Comparison of ENCODE assay signal across 9 cellular contexts in the genomic region with DNA sequence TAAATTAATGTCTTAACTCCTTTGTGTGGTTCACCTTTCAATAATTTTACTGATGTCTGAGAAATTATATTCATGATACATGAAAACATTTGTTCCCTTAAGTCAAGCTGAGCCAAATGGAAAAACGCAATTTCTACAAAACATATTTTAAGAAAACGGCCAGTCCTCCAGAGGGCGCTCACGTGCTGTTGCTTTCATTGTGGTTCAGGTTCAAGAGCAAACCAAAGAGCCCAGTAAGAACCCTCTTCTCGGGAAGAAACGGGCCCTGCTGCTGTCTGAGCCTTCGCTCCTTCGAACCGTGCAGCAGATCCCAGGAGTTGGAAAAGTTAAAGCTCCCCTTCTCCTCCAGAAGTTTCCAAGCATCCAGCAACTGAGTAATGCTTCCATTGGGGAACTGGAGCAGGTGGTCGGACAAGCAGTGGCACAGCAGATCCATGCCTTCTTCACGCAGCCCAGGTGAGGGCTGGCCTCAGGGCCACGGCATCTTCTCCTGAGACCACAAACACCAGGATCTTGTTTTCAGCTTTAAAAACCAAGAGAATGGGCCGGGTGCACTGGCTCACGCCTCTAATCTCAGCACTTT. TPM values are rescaled to one million over a fixed set of nuclear protein-coding genes. Genes with fewer than 3 reads are reported as not detected.
A peak's percentile ranks its signal among the peaks of the same experiment; 100 is the strongest.
DNase-seq lines count a peak whose midpoint lies in the region; ATAC-seq and TF ChIP-seq lines count a peak whose summit lies in the region.
"Had no signal": no experiment of that assay in that cellular context is flagged by ENCODE, and none has a peak within 500 bp of the region (broad histone marks: within the 10 kb centered on the region; RNA-seq: fewer than 3 reads in every experiment).

No MANE protein-coding gene starts in this region.

- no peak overlapping the region for H3K4me3 Mint-ChIP-seq in activated T-cell treated with anti-CD3 and anti-CD28 coated beads, Interleukin-2, amount 50 U/mL, for 72 hours
- no peak overlapping the region for H3K4me3 Mint-ChIP-seq in osteocyte (ENCODE audit: unreplicated experiment)
- H3K4me3 Mint-ChIP-seq: activated naive CD8-positive, alpha-beta T cell had no signal

- TF ChIP-seq POLR2A in Peyer's patch (IDR thresholded peaks at IDR 0.05) (no peak), tibial nerve (IDR thresholded peaks at IDR 0.05) (no peak)

- H3K27me3 Mint-ChIP-seq in activated T-cell treated with anti-CD3 and anti-CD28 coated beads, Interleukin-2, amount 50 U/mL, for 72 hours (ENCODE audit: low read depth) = no peaks in the 10 kb centered on the region
- H3K27me3 Mint-ChIP-seq in osteocyte (ENCODE audit: unreplicated experiment) = no peaks in the 10 kb centered on the region
- H3K27me3 Mint-ChIP-seq: activated naive CD8-positive, alpha-beta T cell had no signal

- no peak for TF ChIP-seq EP300 in tibial nerve (IDR thresholded peaks at IDR 0.05)

- H3K4me3 ChIP-seq in Peyer's patch (no peak overlapping the region), foreskin fibroblast (ENCODE audit: low read depth in 1 of 2, low read length in 2 of 2) (no peak overlapping the region), tibial nerve (no peak overlapping the region)

- DNase-seq in DMS 273 (lab: John Stamatoyannopoulos, UW; ENCODE audit: unreplicated experiment) = peak; percentile 86
- peak; percentile 50 for DNase-seq in KG1 (lab: John Stamatoyannopoulos, UW)
- peak; percentile 52 to 89 (median 85) for DNase-seq in Peyer's patch
- peak; percentile 62 to 71 for DNase-seq in activated T-cell treated with anti-CD3 and anti-CD28 coated beads, Interleukin-2, amount 50 U/mL, for 72 hours
- DNase-seq in foreskin fibroblast = peak; percentile 42 to 81
- DNase-seq in osteocyte (ENCODE audit: extremely low spot score, unreplicated experiment) = peak; percentile 87
- DNase-seq in tibial nerve (ENCODE audit: low spot score in 2 of 2) = peak; percentile 65 to 84

- no peak overlapping the region for H3K27ac Mint-ChIP-seq in activated T-cell treated with anti-CD3 and anti-CD28 coated beads, Interleukin-2, amount 50 U/mL, for 72 hours
- H3K27ac Mint-ChIP-seq in osteocyte (ENCODE audit: unreplicated experiment) = no peak overlapping the region
- H3K27ac Mint-ChIP-seq: activated naive CD8-positive, alpha-beta T cell had no signal

- H3K36me3 ChIP-seq in Peyer's patch (peaks cover 0 to 3% (median 0%) of the 10 kb centered on the region in 3 donors), tibial nerve (peaks cover 0 to 10% (median 0%) of the 10 kb centered on the region in 3 donors)

- H3K9me3 ChIP-seq in Peyer's patch (no peaks in the 10 kb centered on the region), tibial nerve (no peaks in the 10 kb centered on the region)

- no peaks in the 10 kb centered on the region for H3K27me3 ChIP-seq in Peyer's patch
- no peaks in the 10 kb centered on the region for H3K27me3 ChIP-seq in tibial nerve

- WGBS in tibial nerve, 2 donors = 43 to 47% methylated on average over 14 of the region's 14 CpGs

- H3K27ac ChIP-seq in Peyer's patch (peak overlapping the region in 1 of 4 donors; percentile 12), tibial nerve (no peak overlapping the region)

- ATAC-seq in activated T-cell treated with anti-CD3 and anti-CD28 coated beads, Interleukin-2, amount 50 U/mL, for 72 hours (replicated peaks in 1 of 2) = no peak
- ATAC-seq in GM19467 (IDR thresholded peaks at IDR 0.05; ENCODE audit: unreplicated experiment) = no peak

- peak; percentile 16 to 88 (median 76) for TF ChIP-seq CTCF in Peyer's patch (IDR thresholded peaks at IDR 0.05)
- TF ChIP-seq CTCF in foreskin fibroblast (IDR thresholded peaks at IDR 0.05; ENCODE audit: low read depth, low read length) = peak; percentile 76
- peak; percentile 83 for TF ChIP-seq CTCF in osteocyte (IDR thresholded peaks at IDR 0.05)
- TF ChIP-seq CTCF in tibial nerve (IDR thresholded peaks at IDR 0.05) = peak; percentile 47 to 83 (median 63)

- no peaks in the 10 kb centered on the region for H3K9me3 Mint-ChIP-seq in activated T-cell treated with anti-CD3 and anti-CD28 coated beads, Interleukin-2, amount 50 U/mL, for 72 hours
- no peaks in the 10 kb centered on the region for H3K9me3 Mint-ChIP-seq in osteocyte (ENCODE audit: unreplicated experiment)

- peaks cover 6 to 13% of the 10 kb centered on the region in 2 donors for H3K36me3 Mint-ChIP-seq in activated T-cell treated with anti-CD3 and anti-CD28 coated beads, Interleukin-2, amount 50 U/mL, for 72 hours (ENCODE audit: insufficient read depth in 2 of 2)
- H3K36me3 Mint-ChIP-seq in osteocyte (ENCODE audit: unreplicated experiment) = no peaks in the 10 kb centered on the region
- H3K36me3 Mint-ChIP-seq: activated naive CD8-positive, alpha-beta T cell had no signal

- H3K4me1 ChIP-seq in Peyer's patch (peaks cover 0 to under 1% (median 0%) of the 10 kb centered on the region in 4 donors), tibial nerve (peaks cover 0 to 1% (median 0%) of the 10 kb centered on the region in 4 donors)

- peaks cover 9% of the 10 kb centered on the region for H3K4me1 Mint-ChIP-seq in activated T-cell treated with anti-CD3 and anti-CD28 coated beads, Interleukin-2, amount 50 U/mL, for 72 hours (ENCODE audit: low read depth)
- peaks cover 4% of the 10 kb centered on the region for H3K4me1 Mint-ChIP-seq in osteocyte (ENCODE audit: unreplicated experiment)

RNA-seq across cellular contexts. Expression of gene FAAP24, which starts 4.3 kb away (rescaled TPM):
- 1 to 10 TPM in 3 of 4 donors, not detected in 1; 1.3 to 5.6 (median 3.6) TPM for total RNA-seq in Peyer's patch
- total RNA-seq in activated T-cell treated with anti-CD3 and anti-CD28 coated beads, Interleukin-2, amount 50 U/mL, for 72 hours = 10 to 100 TPM in 1 of 2 donors, 1 to 10 TPM in 1; 9.9 to 15.3 TPM
- total RNA-seq in osteocyte = 4.1 and 5.5 TPM in 2 replicates
- 1 to 10 TPM in 2 of 4 donors, under 1 TPM in 1, not detected in 1; 0.90 to 5.3 (median 2.1) TPM for total RNA-seq in tibial nerve

RNA-seq across cellular contexts. Expression of gene CEP89, which starts 4.6 kb away (rescaled TPM):
- total RNA-seq in Peyer's patch = 10 to 100 TPM in 3 of 4 donors, 1 to 10 TPM in 1; 8.8 to 19.8 (median 14.0) TPM
- 10 to 100 TPM; 21.6 to 22.9 TPM for total RNA-seq in activated T-cell treated with anti-CD3 and anti-CD28 coated beads, Interleukin-2, amount 50 U/mL, for 72 hours
- total RNA-seq in osteocyte = 32.9 and 38.6 TPM in 2 replicates
- total RNA-seq in tibial nerve = 10 to 100 TPM; 12.6 to 28.5 (median 13.2) TPM
